22 cellular contexts compared by ENCODE assay signal in genomic region chr13:99731747-99732146, GRCh38.
"Had no signal": no experiment of that assay in that cellular context is flagged by ENCODE, and none has a peak within 500 bp of the region (broad histone marks: within the 10 kb centered on the region; RNA-seq: fewer than 3 reads in every experiment).

No MANE protein-coding gene starts in this region.

- H3K4me1 ChIP-seq: body of pancreas, left lung, prostate gland, upper lobe of right lung had no signal

- ATAC-seq: activated CD4-positive, CD25-positive, alpha-beta regulatory T cell treated with anti-CD3 and anti-CD28 coated beads, Interleukin-2, amount 50 U/mL, for 24 hours; activated CD8-positive, alpha-beta memory T cell treated with anti-CD3 and anti-CD28 coated beads, Interleukin-2, amount 10 ng/mL, durations not matched to agents 7 days and 5 days; activated CD8-positive, alpha-beta T cell treated with anti-CD3 and anti-CD28 coated beads for 36 hours; body of pancreas; left lung; natural killer cell; stimulated activated naive CD8-positive, alpha-beta T cell treated with anti-CD3 and anti-CD28 coated beads, Interleukin-15, Interleukin-2, amounts not matched to agents 100 U/mL and 50 U/mL, for 24 hours; upper lobe of right lung had no signal

- DNase-seq: activated CD4-positive, alpha-beta T cell treated with anti-CD3 and anti-CD28 coated beads, Interleukin-2, amount 10 ng/mL, durations not matched to agents 7 days and 5 days; activated CD8-positive, alpha-beta memory T cell treated with anti-CD3 and anti-CD28 coated beads, Interleukin-2, amount 10 ng/mL, durations not matched to agents 7 days and 5 days; activated CD8-positive, alpha-beta T cell treated with anti-CD3 and anti-CD28 coated beads for 36 hours; activated effector memory CD4-positive, alpha-beta T cell treated with anti-CD3 and anti-CD28 coated beads, Interleukin-2, amount 50 U/mL, for 16 hours; activated T-cell treated with anti-CD3 and anti-CD28 coated beads for 4 hours; anterior cingulate cortex; body of pancreas; cortex of kidney; erythroblast; foreskin fibroblast; kidney glomerular epithelial cell; left lung; natural killer cell; ovary; stimulated activated CD4-positive, alpha-beta T cell treated with anti-CD3 and anti-CD28 coated beads, Interleukin-4, amount 100 ng/mL, for 4 hours; stimulated activated naive CD8-positive, alpha-beta T cell treated with anti-CD3 and anti-CD28 coated beads, Interleukin-15, Interleukin-2, amounts not matched to agents 100 U/mL and 50 U/mL, for 24 hours; upper lobe of right lung had no signal

- H3K4me3 ChIP-seq: body of pancreas, cardiac muscle cell, left lung, lung, ovary, prostate gland, upper lobe of right lung had no signal

- H3K27me3 ChIP-seq: body of pancreas, cardiac muscle cell, left lung, neutrophil, ovary, upper lobe of right lung had no signal

- H3K36me3 ChIP-seq: cardiac muscle cell, left lung, neutrophil, ovary, prostate gland, upper lobe of right lung had no signal

- H3K27ac ChIP-seq: body of pancreas, cardiac muscle cell, left lung, neutrophil, ovary, prostate gland, upper lobe of right lung had no signal

- H3K9me3 ChIP-seq: body of pancreas, left lung, neutrophil, ovary, prostate gland, upper lobe of right lung had no signal
